In the genomic region with DNA sequence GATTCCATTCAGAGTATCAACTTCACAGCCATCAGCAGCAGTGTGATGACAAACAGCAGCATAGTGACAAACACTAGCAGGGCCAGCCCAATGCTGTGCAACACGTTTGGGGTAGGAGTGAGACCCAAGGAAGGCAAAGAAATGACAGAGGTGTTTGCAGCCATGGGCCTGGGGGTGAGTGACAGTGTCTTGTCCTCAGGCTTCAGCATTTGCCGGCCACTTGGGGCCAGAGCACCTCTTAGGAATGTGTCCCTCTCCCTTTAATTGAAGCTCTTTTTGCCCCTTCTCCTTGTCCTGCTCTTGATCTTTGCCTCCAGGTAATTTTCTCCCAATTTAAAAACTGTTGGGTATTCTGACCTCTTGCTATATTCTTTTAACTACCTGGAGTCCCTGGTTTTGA, we compare ENCODE assay signal across 20 cellular contexts.
"Had no signal": no experiment of that assay in that cellular context is flagged by ENCODE, and none has a peak within 500 bp of the region (broad histone marks: within the 10 kb centered on the region; RNA-seq: fewer than 3 reads in every experiment).

No MANE protein-coding gene starts in this region.

- H3K36me3 ChIP-seq: MG63 had no signal

- ATAC-seq: Panc1 had no signal

- DNase-seq: IMR-90, Karpas-422, KG1, MG63, NCI-H1092, NCI-H1105 treated with DMSO at 0.1 percent for 48 hours, NCI-H1417 treated with DMSO at 0.1 percent for 48 hours, NCI-H146, NCI-H1694 treated with DMSO at 0.1 percent for 48 hours, NCI-H1930, NCI-H2081, NCI-H2107, NCI-H2227 treated with DMSO at 0.1 percent for 48 hours, NCI-H524, NCI-H526 treated with DMSO at 0.1 percent for 48 hours, NCI-H774, SHP77, SK-N-SH had no signal

- H3K9me3 ChIP-seq: MG63, SK-N-SH had no signal

- H3K27ac ChIP-seq: RWPE1 had no signal

- H3K9ac ChIP-seq: SK-N-SH had no signal

- H3K27me3 ChIP-seq: MG63 had no signal

- H3K4me2 ChIP-seq: SK-N-SH had no signal

- H3K4me3 ChIP-seq: MG63 had no signal
